8 cellular contexts compared by ENCODE assay signal in the genomic region with DNA sequence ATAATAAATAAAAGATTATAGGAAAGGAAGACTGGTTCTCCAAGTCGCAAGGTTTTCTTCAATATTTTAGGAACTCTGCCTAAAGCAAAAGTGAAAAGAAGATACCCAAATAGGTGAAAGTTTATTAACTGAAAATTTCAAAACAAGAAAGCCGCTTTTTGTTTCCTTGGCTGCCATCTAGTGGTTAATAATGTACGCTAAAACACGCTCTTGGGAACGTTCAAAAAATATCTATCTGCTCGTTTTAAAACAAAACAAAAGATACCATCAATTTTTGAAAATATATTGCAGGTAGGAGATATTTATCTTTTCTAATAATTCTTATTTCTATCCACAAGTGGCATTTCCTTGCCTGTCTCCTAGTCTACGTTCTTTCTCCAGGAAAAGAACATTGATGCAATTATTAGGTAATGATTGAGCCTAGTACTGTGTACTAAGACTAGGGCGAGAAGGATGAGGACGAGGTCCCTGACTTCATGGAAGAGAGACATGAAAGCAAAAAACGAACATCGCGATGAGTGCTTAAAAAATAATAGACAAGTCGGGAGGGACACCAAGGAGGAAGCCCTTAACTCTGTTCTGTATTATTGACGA.
DNase-seq lines count a peak whose midpoint lies in the region; ATAC-seq and TF ChIP-seq lines count a peak whose summit lies in the region.

No MANE protein-coding gene starts in this region.

- no peak overlapping the region for H2AFZ ChIP-seq in PC-9

- H3K9me3 ChIP-seq in PC-9 (ENCODE audit: insufficient read depth, low read depth) = no peaks in the 10 kb centered on the region; the same call in 1 of the 2 replicates
- H3K9me3 ChIP-seq in esophagus muscularis mucosa = no peaks in the 10 kb centered on the region

- no peaks in the 10 kb centered on the region for H3K27me3 ChIP-seq in PC-9 (ENCODE audit: insufficient read depth, low read depth)
- H3K27me3 ChIP-seq in esophagus muscularis mucosa = no peaks in the 10 kb centered on the region

- CTCF ChIA-PET in PC-9 (lab: Charles Lee) = no interaction called here

- H3K4me1 ChIP-seq in PC-9 (replicated peaks; ENCODE audit: insufficient read depth) (peaks cover 14% of the 10 kb centered on the region), esophagus muscularis mucosa (no peaks in the 10 kb centered on the region)

- WGBS in esophagus muscularis mucosa = 35% methylated on average over 14 of the region's 14 CpGs

- POLR2A ChIA-PET in PC-9 (lab: Charles Lee; ENCODE audit: unreplicated experiment) = no interaction called here

- H3K4me3 ChIP-seq in PC-9 (no peak overlapping the region), esophagus muscularis mucosa (no peak overlapping the region)

- TF ChIP-seq CTCF in PC-9 (conservative IDR thresholded peaks at IDR 0.05) (peak; percentile 83), esophagus muscularis mucosa (IDR thresholded peaks at IDR 0.05) (peak; percentile 60 to 77 (median 72))

- H4K20me1 ChIP-seq in PC-9 (ENCODE audit: insufficient read depth) = no peaks in the 10 kb centered on the region

- H3K79me2 ChIP-seq in PC-9 (ENCODE audit: low read depth) = no peaks in the 10 kb centered on the region

- no peak for TF ChIP-seq EP300 in esophagus muscularis mucosa (IDR thresholded peaks at IDR 0.05)

- no peaks in the 10 kb centered on the region for H3K36me3 ChIP-seq in PC-9 (ENCODE audit: low read depth)
- no peaks in the 10 kb centered on the region for H3K36me3 ChIP-seq in esophagus muscularis mucosa

- H3F3A ChIP-seq in PC-9 (ENCODE audit: insufficient read depth, low read depth) = no peaks in the 10 kb centered on the region

- intact Hi-C loops in PC-9 (cut with micrococcal nuclease; ENCODE audit: unreplicated experiment) = loop anchor here (1.0 kb wide), 3 partner anchors 97 to 181 kb away; no protein-coding TSS in a partner anchor
- intact Hi-C loops in esophagus muscularis mucosa (cut with DNase I) = loop anchor here (1.0 to 5.0 kb wide), 2 partner anchors 136 to 184 kb away; no protein-coding TSS in a partner anchor

- DNase-seq in Ammon's horn (ENCODE audit: low spot score) (peak; percentile 27), HCEC 1CT (peak; percentile 33), PC-9 (no peak), esophagus muscularis mucosa (ENCODE audit: extremely low spot score) (peak; percentile 19), retina (peak; percentile 49), NCI-H226 (no peak)

- H3K9me2 ChIP-seq in PC-9 (ENCODE audit: insufficient read depth) = no peaks in the 10 kb centered on the region

- no peak overlapping the region for H3K27ac ChIP-seq in PC-9
- H3K27ac ChIP-seq in esophagus muscularis mucosa (replicated peaks in 1 of 4) = no peak overlapping the region

- peak overlapping the region; percentile 29; the same call in 1 of the 2 replicates for H3K4me2 ChIP-seq in PC-9

- no peak for TF ChIP-seq POLR2A in esophagus muscularis mucosa (IDR thresholded peaks at IDR 0.05; ENCODE audit: low read depth)

- ATAC-seq in HG03469 (IDR thresholded peaks at IDR 0.05; ENCODE audit: unreplicated experiment) = no peak
- ATAC-seq in GM18511 (IDR thresholded peaks at IDR 0.05; ENCODE audit: unreplicated experiment) = no peak

- BruUV-seq in PC-9 (replicated peaks; lab: Mats Ljungman, UMichigan) = no TSS peak

Comparison
In these comparisons a context has a peak if more than half of its experiments do, and no peak if none do; other contexts are left out.
1. DNase-seq: peak in Ammon's horn (single experiment), HCEC 1CT (single experiment), esophagus muscularis mucosa (single experiment) and retina (single experiment); none in PC-9 (0 of 2) and NCI-H226 (single experiment).